ENCODE assay signal across 9 cellular contexts in genomic region chr22:47552541-47553205, GRCh38.
DNase-seq lines count a peak whose midpoint lies in the region.
"Had no signal": no experiment of that assay in that cellular context is flagged by ENCODE, and none has a peak within 500 bp of the region (broad histone marks: within the 10 kb centered on the region; RNA-seq: fewer than 3 reads in every experiment).

No MANE protein-coding gene starts in this region.

- DNase-seq in activated CD8-positive, alpha-beta memory T cell treated with anti-CD3 and anti-CD28 coated beads for 24 hours, result peak; percentile 7
- DNase-seq in activated CD8-positive, alpha-beta memory T cell treated with anti-CD3 and anti-CD28 coated beads, Interleukin-2, amount 50 U/mL, for 4 hours, result no peak
- peak; percentile 37 for DNase-seq in RPMI8226
- DNase-seq in ecto neural progenitor cell (ENCODE audit: low spot score), result peak; percentile 10
- DNase-seq in posterior vena cava (ENCODE audit: low spot score), result peak; percentile 54
- DNase-seq in iPS-NIHi11 (ENCODE audit: low spot score), result no peak
- no peak for DNase-seq in globus pallidus (ENCODE audit: low spot score)
- DNase-seq: CD4-positive, alpha-beta memory T cell; HCEC 1CT had no signal

- intact Hi-C loops in posterior vena cava (cut with DNase I), result no loop called here

Comparison
In these comparisons a context has a peak if more than half of its experiments do, and no peak if none do; other contexts are left out.
1. DNase-seq: peak in activated CD8-positive, alpha-beta memory T cell treated with anti-CD3 and anti-CD28 coated beads for 24 hours (single experiment), RPMI8226 (single experiment), ecto neural progenitor cell (single experiment) and posterior vena cava (single experiment); none in activated CD8-positive, alpha-beta memory T cell treated with anti-CD3 and anti-CD28 coated beads, Interleukin-2, amount 50 U/mL, for 4 hours (single experiment), iPS-NIHi11 (single experiment) and globus pallidus (single experiment).